16 cellular contexts compared by ENCODE assay signal in genomic region chr4:64738240-64738639, GRCh38.
DNase-seq lines count a peak whose midpoint lies in the region; ATAC-seq and TF ChIP-seq lines count a peak whose summit lies in the region.
"Had no signal": no experiment of that assay in that cellular context is flagged by ENCODE, and none has a peak within 500 bp of the region (broad histone marks: within the 10 kb centered on the region; RNA-seq: fewer than 3 reads in every experiment).

No MANE protein-coding gene starts in this region.

- peaks cover 29% of the 10 kb centered on the region; the same call in 2 of the 3 replicates for H3K9me3 Mint-ChIP-seq in GM23338

- H2AFZ ChIP-seq in GM23338 = no peak overlapping the region
- H2AFZ ChIP-seq in PC-3 (ENCODE audit: low read length) = no peak overlapping the region
- H2AFZ ChIP-seq: GM23248 had no signal

- ATAC-seq in GM23338 (peak; percentile 46), PC-3 (peak; percentile 40; the same call in 1 of the 2 replicates), foreskin keratinocyte (peak; percentile 54), HG03045 (IDR thresholded peaks at IDR 0.05; ENCODE audit: unreplicated experiment) (no peak), GM19023 (IDR thresholded peaks at IDR 0.05; ENCODE audit: unreplicated experiment) (no peak)

- H3K27ac ChIP-seq in GM23338 (ENCODE audit: low read depth) = peak overlapping the region; percentile 98
- H3K27ac ChIP-seq in PC-3 (ENCODE audit: low read length) = no peak overlapping the region
- no peak overlapping the region for H3K27ac ChIP-seq in foreskin keratinocyte
- peak overlapping the region; percentile 93 for H3K27ac ChIP-seq in iPS-20b (ENCODE audit: low read length)
- no peak overlapping the region for H3K27ac ChIP-seq in Peyer's patch
- H3K27ac ChIP-seq: BLaER1, GM23248 had no signal

- no peak for TF ChIP-seq CTCF in GM23338 (conservative IDR thresholded peaks at IDR 0.05; ENCODE audit: low read depth in 2 of 2)
- TF ChIP-seq CTCF in PC-3 (conservative IDR thresholded peaks at IDR 0.05; ENCODE audit: low read depth, low read length) = no peak
- no peak for TF ChIP-seq CTCF in foreskin keratinocyte (conservative IDR thresholded peaks at IDR 0.05)
- no peak for TF ChIP-seq CTCF in Peyer's patch (IDR thresholded peaks at IDR 0.05)

- H3K27me3 Mint-ChIP-seq in GM23338 (ENCODE audit: insufficient read depth, low read depth, poor library complexity) = peaks cover 2% of the 10 kb centered on the region
- H3K27me3 Mint-ChIP-seq: CD8-positive, alpha-beta memory T cell had no signal

- H3F3A ChIP-seq in GM23338 (replicated peaks; ENCODE audit: low read depth) = no peaks in the 10 kb centered on the region
- no peaks in the 10 kb centered on the region for H3F3A ChIP-seq in PC-3 (ENCODE audit: low read length, unreplicated experiment)

- BruUV-seq in PC-3 (replicated peaks; lab: Mats Ljungman, UMichigan) = no TSS peak

- peak overlapping the region; percentile 98 for H3K27ac Mint-ChIP-seq in GM23338
- H3K27ac Mint-ChIP-seq: CD8-positive, alpha-beta memory T cell had no signal

- H4K20me1 ChIP-seq in GM23338 (replicated peaks; ENCODE audit: insufficient read depth) = no peaks in the 10 kb centered on the region
- no peaks in the 10 kb centered on the region for H4K20me1 ChIP-seq in PC-3 (ENCODE audit: low read length)
- H4K20me1 ChIP-seq: BLaER1 had no signal

- 0 out of 2 replicates have a peak overlapping the region, but pooled peaks have one; percentile 7 for H3K4me2 ChIP-seq in GM23338
- H3K4me2 ChIP-seq in PC-3 (ENCODE audit: low read length) = no peak overlapping the region
- H3K4me2 ChIP-seq: BLaER1 had no signal

- peaks cover 33% of the 10 kb centered on the region for H3K4me1 Mint-ChIP-seq in GM23338
- H3K4me1 Mint-ChIP-seq: CD8-positive, alpha-beta memory T cell had no signal

- DNase-seq in GM23338 (ENCODE audit: low spot score) (peak; percentile 32), PC-3 (peak; percentile 76), foreskin keratinocyte (peak in 1 of 2 donors; percentile 57), Peyer's patch (no peak)
- no peak for DNase-seq in stimulated activated CD8-positive, alpha-beta memory T cell treated with anti-CD3 and anti-CD28 coated beads, Interleukin-4, amount 100 ng/mL, for 48 hours
- DNase-seq: 8988T; AML-193; Caco-2; CD8-positive, alpha-beta memory T cell; GM23248; IMR-90 had no signal

- H3K4me1 ChIP-seq in GM23338 (ENCODE audit: insufficient read depth) (peaks cover 29% of the 10 kb centered on the region), PC-3 (ENCODE audit: insufficient read depth, low read length) (no peaks in the 10 kb centered on the region), foreskin keratinocyte (no peaks in the 10 kb centered on the region), iPS-20b (ENCODE audit: insufficient read depth, low read length) (peaks cover 26% of the 10 kb centered on the region), Peyer's patch (no peaks in the 10 kb centered on the region)
- H3K4me1 ChIP-seq: BLaER1, Caco-2 had no signal

- no peaks in the 10 kb centered on the region for H3K79me2 ChIP-seq in GM23338 (replicated peaks; ENCODE audit: insufficient read depth)
- no peaks in the 10 kb centered on the region for H3K79me2 ChIP-seq in PC-3 (ENCODE audit: low read length)

- H3K9me3 ChIP-seq in PC-3 (ENCODE audit: low read length) = no peaks in the 10 kb centered on the region
- no peaks in the 10 kb centered on the region; the same call in none of the 2 replicates for H3K9me3 ChIP-seq in iPS-20b (ENCODE audit: insufficient read depth, low read depth, low read length)
- H3K9me3 ChIP-seq in Peyer's patch = no peaks in the 10 kb centered on the region
- H3K9me3 ChIP-seq: BLaER1, Caco-2, HAP-1 had no signal

- no peak for TF ChIP-seq POLR2A in Peyer's patch (IDR thresholded peaks at IDR 0.05)

- POLR2A ChIA-PET in PC-3 (lab: Charles Lee; ENCODE audit: unreplicated experiment) = no interaction called here

- H3K36me3 ChIP-seq in GM23338 (ENCODE audit: insufficient read depth) (no peaks in the 10 kb centered on the region; the same call in 1 of the 2 replicates), PC-3 (ENCODE audit: low read depth, low read length) (no peaks in the 10 kb centered on the region), iPS-20b (ENCODE audit: insufficient read depth, low read depth, low read length) (no peaks in the 10 kb centered on the region), Peyer's patch (no peaks in the 10 kb centered on the region)
- H3K36me3 ChIP-seq: BLaER1, HAP-1 had no signal

- H3K27me3 ChIP-seq in GM23338 (ENCODE audit: insufficient read depth) = no peaks in the 10 kb centered on the region
- H3K27me3 ChIP-seq in PC-3 (ENCODE audit: low read length) = no peaks in the 10 kb centered on the region
- no peaks in the 10 kb centered on the region for H3K27me3 ChIP-seq in foreskin keratinocyte
- no peaks in the 10 kb centered on the region for H3K27me3 ChIP-seq in iPS-20b (ENCODE audit: insufficient read depth, low read length)
- no peaks in the 10 kb centered on the region for H3K27me3 ChIP-seq in Peyer's patch
- H3K27me3 ChIP-seq: BLaER1 had no signal

- intact Hi-C loops in PC-3 (cut with micrococcal nuclease) = no loop called here

- H3K9ac ChIP-seq in PC-3 (ENCODE audit: low read length) = no peak overlapping the region
- peak overlapping the region; percentile 65 for H3K9ac ChIP-seq in iPS-20b (ENCODE audit: low read depth, low read length)
- H3K9ac ChIP-seq: BLaER1, GM23248 had no signal

- peak overlapping the region; percentile 11; the same call in 1 of the 3 replicates for H3K4me3 Mint-ChIP-seq in GM23338
- H3K4me3 Mint-ChIP-seq: CD8-positive, alpha-beta memory T cell had no signal

- CTCF ChIA-PET in PC-3 (lab: Charles Lee) = no interaction called here

- peaks cover 51% of the 10 kb centered on the region for H3K36me3 Mint-ChIP-seq in GM23338 (ENCODE audit: low read depth)
- H3K36me3 Mint-ChIP-seq: CD8-positive, alpha-beta memory T cell had no signal

- H3K9me2 ChIP-seq in GM23338 (ENCODE audit: insufficient read depth) = no peaks in the 10 kb centered on the region
- H3K9me2 ChIP-seq in PC-3 (replicated peaks; ENCODE audit: low read length) = no peaks in the 10 kb centered on the region

- no peak overlapping the region for H3K4me3 ChIP-seq in GM23338
- no peak overlapping the region for H3K4me3 ChIP-seq in PC-3 (ENCODE audit: low read length)
- no peak overlapping the region; the same call in none of the 2 replicates for H3K4me3 ChIP-seq in iPS-20b (ENCODE audit: low read length)
- no peak overlapping the region for H3K4me3 ChIP-seq in Peyer's patch
- H3K4me3 ChIP-seq: BLaER1, GM23248, HAP-1 had no signal

TF ChIP-seq in GM23338, 12 proteins besides CTCF, POLR2A, EP300 and RAD21:
- TF ChIP-seq EZH2 (IDR thresholded peaks at IDR 0.05; ENCODE audit: low read depth, unreplicated experiment) = no peak
TF ChIP-seq in GM23338: peak in this region for 0.

Comparison
In these comparisons a context has a peak if more than half of its experiments do, and no peak if none do; other contexts are left out.
1. ATAC-seq: peak in GM23338 (single experiment), PC-3 (single experiment) and foreskin keratinocyte (single experiment); none in HG03045 (single experiment) and GM19023 (single experiment).
2. DNase-seq: peak in GM23338 (single experiment) and PC-3 (single experiment); none in stimulated activated CD8-positive, alpha-beta memory T cell treated with anti-CD3 and anti-CD28 coated beads, Interleukin-4, amount 100 ng/mL, for 48 hours (single experiment) and Peyer's patch (0 of 3).
3. H3K27ac ChIP-seq: peak in GM23338 (single experiment) and iPS-20b (single experiment); none in PC-3 (single experiment), foreskin keratinocyte (single experiment) and Peyer's patch (0 of 4).